8 cellular contexts compared by ENCODE assay signal in the genomic region with DNA sequence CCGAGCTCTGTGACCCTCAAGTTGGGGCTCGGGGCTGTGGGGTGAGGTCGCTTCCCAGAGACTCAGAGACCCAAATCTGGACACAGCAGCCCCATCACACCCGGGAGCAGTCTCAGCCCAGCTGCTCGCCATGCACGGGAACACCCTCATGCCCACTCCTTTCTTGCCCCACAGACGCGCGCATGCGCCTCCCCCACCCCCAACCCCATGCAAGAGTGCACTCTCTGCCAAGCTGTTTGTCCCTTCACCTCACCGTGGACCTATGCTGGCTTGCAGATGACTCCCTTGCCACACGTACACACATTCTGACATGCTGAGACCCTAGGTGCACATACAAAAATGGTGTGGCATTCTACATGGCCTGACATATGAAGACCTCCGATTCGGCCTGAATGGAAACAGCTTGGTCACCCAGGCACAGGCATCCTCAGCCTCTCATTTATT. TPM values are rescaled to one million over a fixed set of nuclear protein-coding genes. Genes with fewer than 3 reads are reported as not detected.
DNase-seq lines count a peak whose midpoint lies in the region; ATAC-seq and TF ChIP-seq lines count a peak whose summit lies in the region.

No MANE protein-coding gene starts in this region.

- TF ChIP-seq POLR2A in breast epithelium (IDR thresholded peaks at IDR 0.05): no peak

- peaks cover 39% of the 10 kb centered on the region for H3K4me1 ChIP-seq in ACC112 (ENCODE audit: control insufficient read depth, insufficient read depth, low read length, unreplicated experiment)
- H3K4me1 ChIP-seq in breast epithelium: peaks cover 14 to 16% of the 10 kb centered on the region in 2 donors

- H3K27me3 ChIP-seq in ACC112 (ENCODE audit: insufficient read depth, low read length): no peaks in the 10 kb centered on the region
- peaks cover 3% of the 10 kb centered on the region in 2 donors for H3K27me3 ChIP-seq in breast epithelium

- H3K27ac ChIP-seq in ACC112 (ENCODE audit: low read depth, low read length) (peak overlapping the region; percentile 97), breast epithelium (peak overlapping the region; percentile 67 to 95)

- intact Hi-C loops in breast epithelium (cut with DNase I; ENCODE audit: low total_unique reads): no loop called here

- peaks cover 11 to 29% (median 17%) of the 10 kb centered on the region in 3 donors for H3K4me1 Mint-ChIP-seq in IgD-negative memory B cell

- DNase-seq in breast epithelium (ENCODE audit: low spot score in 2 of 2) (no peak), mucosa of gallbladder (ENCODE audit: low spot score) (peak; percentile 37), NCI-H2107 (lab: John Stamatoyannopoulos, UW) (no peak), middle frontal gyrus (ENCODE audit: extremely low spot score, low spot score) (no peak)

- peaks cover 34% of the 10 kb centered on the region for H3K79me2 ChIP-seq in ACC112 (ENCODE audit: control insufficient read depth, insufficient read depth, low read length, unreplicated experiment)

- H3K36me3 ChIP-seq in ACC112 (ENCODE audit: insufficient read depth, low read length) (no peaks in the 10 kb centered on the region), breast epithelium (no peaks in the 10 kb centered on the region)

- H3K9me3 ChIP-seq in breast epithelium: no peaks in the 10 kb centered on the region

- TF ChIP-seq CTCF in breast epithelium (IDR thresholded peaks at IDR 0.05): no peak

- no peak for ATAC-seq in HG03565 (IDR thresholded peaks at IDR 0.05; ENCODE audit: unreplicated experiment)
- ATAC-seq in HG02798 (IDR thresholded peaks at IDR 0.05; ENCODE audit: poor library complexity, unreplicated experiment): no peak

- peak overlapping the region; percentile 10 to 87 (median 52) for H3K4me3 Mint-ChIP-seq in IgD-negative memory B cell

- H3K36me3 Mint-ChIP-seq in IgD-negative memory B cell: no peaks in the 10 kb centered on the region

- peak overlapping the region; percentile 93 to 95 (median 95) for H3K27ac Mint-ChIP-seq in IgD-negative memory B cell

- H3K27me3 Mint-ChIP-seq in IgD-negative memory B cell: no peaks in the 10 kb centered on the region

- H3K4me3 ChIP-seq in ACC112 (ENCODE audit: low read depth, low read length) (peak overlapping the region; percentile 94), breast epithelium (peak overlapping the region; percentile 53 to 77 (median 64))

- no peak overlapping the region for H2AFZ ChIP-seq in ACC112 (ENCODE audit: low read length, unreplicated experiment)

- H3K9me3 Mint-ChIP-seq in IgD-negative memory B cell: no peaks in the 10 kb centered on the region

RNA-seq across cellular contexts. Expression of a gene that starts 0.5 kb away (rescaled TPM):
- polyA plus RNA-seq in IgD-negative memory B cell: 0.19 TPM
- total RNA-seq in breast epithelium: 10 to 100 TPM; 17.3 to 69.1 (median 24.9) TPM
- 34.7 TPM for total RNA-seq in mucosa of gallbladder

RNA-seq across cellular contexts. Expression of a gene that starts 18.9 kb away (rescaled TPM):
- 0.28 TPM for polyA plus RNA-seq in IgD-negative memory B cell
- 1 to 10 TPM; 3.2 to 6.6 (median 5.2) TPM for total RNA-seq in breast epithelium
- 16.0 TPM for total RNA-seq in mucosa of gallbladder

RNA-seq across cellular contexts. Expression of a gene that starts 25.6 kb away (rescaled TPM):
- polyA plus RNA-seq in IgD-negative memory B cell: not detected
- total RNA-seq in breast epithelium (1 to 10 TPM in 1 of 3 donors, under 1 TPM in 2; 0.16 to 1.6 (median 0.33) TPM), mucosa of gallbladder (61.6 TPM)

RNA-seq across cellular contexts. Expression of a gene that starts 27.6 kb away (rescaled TPM):
- 80.6 TPM for polyA plus RNA-seq in IgD-negative memory B cell
- total RNA-seq in breast epithelium: 10 to 100 TPM; 52.0 to 61.6 (median 54.3) TPM
- total RNA-seq in mucosa of gallbladder: 32.2 TPM

RNA-seq across cellular contexts. Expression of a gene that starts 28.4 kb away (rescaled TPM):
- polyA plus RNA-seq in IgD-negative memory B cell: 72.5 TPM
- total RNA-seq in breast epithelium (10 to 100 TPM; 56.8 to 61.4 (median 57.7) TPM), mucosa of gallbladder (103 TPM)

Comparison
In these comparisons a context has a peak if more than half of its experiments do, and no peak if none do; other contexts are left out.
1. RNA of a gene that starts 25.6 kb away (total RNA-seq): 61.6 TPM in mucosa of gallbladder (single experiment); 0.16 to 1.6 TPM in breast epithelium; every median in the first group is over 10 times any median in the second.